Comparison of ENCODE assay signal across 1 cellular context in genomic region chr17:60604686-60605334, GRCh38.
TF ChIP-seq lines count a peak whose summit lies in the region.

No MANE protein-coding gene starts in this region.

TF ChIP-seq in HCT116, 20 proteins besides CTCF, POLR2A, EP300 and RAD21 (continued from another document):
- TF ChIP-seq SP1 (IDR thresholded peaks at IDR 0.05; ENCODE audit: low read depth) (no peak), EGR1 (IDR thresholded peaks at IDR 0.05; ENCODE audit: low read depth) (no peak)
- TF ChIP-seq, protein P1, sequence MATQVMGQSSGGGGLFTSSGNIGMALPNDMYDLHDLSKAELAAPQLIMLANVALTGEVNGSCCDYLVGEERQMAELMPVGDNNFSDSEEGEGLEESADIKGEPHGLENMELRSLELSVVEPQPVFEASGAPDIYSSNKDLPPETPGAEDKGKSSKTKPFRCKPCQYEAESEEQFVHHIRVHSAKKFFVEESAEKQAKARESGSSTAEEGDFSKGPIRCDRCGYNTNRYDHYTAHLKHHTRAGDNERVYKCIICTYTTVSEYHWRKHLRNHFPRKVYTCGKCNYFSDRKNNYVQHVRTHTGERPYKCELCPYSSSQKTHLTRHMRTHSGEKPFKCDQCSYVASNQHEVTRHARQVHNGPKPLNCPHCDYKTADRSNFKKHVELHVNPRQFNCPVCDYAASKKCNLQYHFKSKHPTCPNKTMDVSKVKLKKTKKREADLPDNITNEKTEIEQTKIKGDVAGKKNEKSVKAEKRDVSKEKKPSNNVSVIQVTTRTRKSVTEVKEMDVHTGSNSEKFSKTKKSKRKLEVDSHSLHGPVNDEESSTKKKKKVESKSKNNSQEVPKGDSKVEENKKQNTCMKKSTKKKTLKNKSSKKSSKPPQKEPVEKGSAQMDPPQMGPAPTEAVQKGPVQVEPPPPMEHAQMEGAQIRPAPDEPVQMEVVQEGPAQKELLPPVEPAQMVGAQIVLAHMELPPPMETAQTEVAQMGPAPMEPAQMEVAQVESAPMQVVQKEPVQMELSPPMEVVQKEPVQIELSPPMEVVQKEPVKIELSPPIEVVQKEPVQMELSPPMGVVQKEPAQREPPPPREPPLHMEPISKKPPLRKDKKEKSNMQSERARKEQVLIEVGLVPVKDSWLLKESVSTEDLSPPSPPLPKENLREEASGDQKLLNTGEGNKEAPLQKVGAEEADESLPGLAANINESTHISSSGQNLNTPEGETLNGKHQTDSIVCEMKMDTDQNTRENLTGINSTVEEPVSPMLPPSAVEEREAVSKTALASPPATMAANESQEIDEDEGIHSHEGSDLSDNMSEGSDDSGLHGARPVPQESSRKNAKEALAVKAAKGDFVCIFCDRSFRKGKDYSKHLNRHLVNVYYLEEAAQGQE (IDR thresholded peaks at IDR 0.05; ENCODE audit: low read depth): no peak
TF ChIP-seq in HCT116: peak in this region for 0.
